Comparison of ENCODE assay signal across 9 cellular contexts in the genomic region with DNA sequence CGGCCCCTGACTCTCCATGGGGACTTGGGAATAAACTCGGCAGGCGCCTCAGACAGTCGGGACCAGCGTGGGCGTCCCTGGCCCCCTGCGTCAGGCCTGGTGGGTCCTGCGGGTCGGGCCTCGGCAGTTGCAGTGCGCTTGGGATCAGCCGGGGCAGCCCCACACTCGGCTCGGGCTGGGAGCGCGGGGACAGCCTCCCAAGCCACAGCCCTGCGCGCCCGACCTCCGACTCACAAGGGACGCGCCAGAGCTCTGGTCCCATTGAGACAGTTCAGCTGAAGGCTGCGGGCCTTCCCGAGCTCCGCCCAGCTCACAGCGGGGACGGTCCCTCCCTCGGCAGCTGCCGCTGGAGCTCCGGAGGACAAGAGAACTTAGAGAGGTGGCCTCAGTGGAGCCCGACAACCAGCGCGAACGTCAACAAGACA. TPM values are rescaled to one million over a fixed set of nuclear protein-coding genes. Genes with fewer than 3 reads are reported as not detected.
DNase-seq lines count a peak whose midpoint lies in the region; ATAC-seq, FAIRE-seq and TF ChIP-seq lines count a peak whose summit lies in the region.
"Had no signal": no experiment of that assay in that cellular context is flagged by ENCODE, and none has a peak within 500 bp of the region (broad histone marks: within the 10 kb centered on the region; RNA-seq: fewer than 3 reads in every experiment).

No MANE protein-coding gene starts in this region.

- H3K27me3 ChIP-seq in K562 (ENCODE audit: control insufficient read depth in 2 of 2, insufficient read depth in 2 of 2, low read length in 2 of 2) (no peaks in the 10 kb centered on the region), HepG2 (ENCODE audit: control insufficient read depth in 1 of 2, insufficient read depth in 2 of 2, low read length in 2 of 2) (no peaks in the 10 kb centered on the region), vagina (no peaks in the 10 kb centered on the region)

- H3K4me3 ChIP-seq in K562, result no peak overlapping the region
- H3K4me3 ChIP-seq in HepG2 (replicated peaks in 1 of 3; ENCODE audit: insufficient read depth in 1 of 3, low read depth in 2 of 3, low read length in 3 of 3), result no peak overlapping the region
- H3K4me3 ChIP-seq in vagina, result peak overlapping the region; percentile 40 to 42

- TF ChIP-seq EP300 in K562 (IDR thresholded peaks at IDR 0.05; ENCODE audit: low read length), result no peak
- no peak for TF ChIP-seq EP300 in HepG2 (IDR thresholded peaks at IDR 0.05; ENCODE audit: low read depth in 2 of 2, low read length in 2 of 2)
- no peak for TF ChIP-seq EP300 in HepG2 (CRISPR knock-in tag; IDR thresholded peaks at IDR 0.05; ENCODE audit: borderline replicate concordance)

- POLR2A ChIA-PET in K562 (lab: Yijun Ruan, JAX), result no interaction called here
- POLR2A ChIA-PET in HepG2 (lab: Yijun Ruan, JAX), result no interaction called here

- no peaks in the 10 kb centered on the region; a peak in 1 of 5 replicates for H3K4me1 ChIP-seq in K562 (replicated peaks in 1 of 2; ENCODE audit: control insufficient read depth in 2 of 2, insufficient read depth in 2 of 2, low read length in 2 of 2)
- H3K4me1 ChIP-seq in HepG2 (ENCODE audit: insufficient read depth, low read length), result no peaks in the 10 kb centered on the region
- H3K4me1 ChIP-seq in vagina, result peaks cover 11% of the 10 kb centered on the region

- no peak for TF ChIP-seq CTCF in K562 (IDR thresholded peaks at IDR 0.05 in 2 of 3, conservative IDR thresholded peaks at IDR 0.05 in 1 of 3; ENCODE audit: insufficient read depth in 2 of 3, low read depth in 1 of 3, low read length in 3 of 3)
- TF ChIP-seq CTCF in HepG2 (CRISPR knock-in tag; IDR thresholded peaks at IDR 0.05), result no peak
- TF ChIP-seq CTCF in vagina (IDR thresholded peaks at IDR 0.05), result no peak

- in situ Hi-C loops in K562 (cut with MboI) (no loop called here), HepG2 (cut with HindIII; ENCODE audit: extremely low pct_ligation_motif_present, low pct_unique_long_range_greater_than_20kb) (no loop called here)

- BruUV-seq in K562 (replicated peaks; lab: Mats Ljungman, UMichigan) (no TSS peak), HepG2 (replicated peaks; lab: Mats Ljungman, UMichigan) (no TSS peak)

- H3K36me3 Mint-ChIP-seq in activated naive CD4-positive, alpha-beta T cell treated with anti-CD3 and anti-CD28 coated beads for 36 hours (ENCODE audit: low read depth), result peaks cover 7% of the 10 kb centered on the region

- WGBS in K562 (ENCODE audit: insufficient coverage, low coverage, missing lambda C conversion rate), result 9% methylated on average over 28 of the region's 34 CpGs
- 82% methylated on average over 4 of the region's 34 CpGs for WGBS in HepG2 (ENCODE audit: low lambda C conversion rate)

- H2AFZ ChIP-seq in K562 (ENCODE audit: low read depth, low read length) (no peak overlapping the region), HepG2 (ENCODE audit: low read length) (no peak overlapping the region)

- no peak overlapping the region for H3K4me3 Mint-ChIP-seq in activated naive CD4-positive, alpha-beta T cell treated with anti-CD3 and anti-CD28 coated beads for 36 hours

- H3K9me3 ChIP-seq in K562 (replicated peaks; ENCODE audit: control insufficient read depth, insufficient read depth, low read depth, low read length), result no peaks in the 10 kb centered on the region
- H3K9me3 ChIP-seq in HepG2 (ENCODE audit: low read length), result peaks cover 93% of the 10 kb centered on the region
- H3K9me3 ChIP-seq in vagina, result no peaks in the 10 kb centered on the region

- peak; percentile 13 for DNase-seq in activated naive CD4-positive, alpha-beta T cell treated with anti-CD3 and anti-CD28 coated beads for 36 hours
- no peak for DNase-seq in activated naive CD4-positive, alpha-beta T cell (lab: John Stamatoyannopoulos, UW)
- DNase-seq in K562 (ENCODE audit: extremely low read depth in 1 of 4, low spot score in 3 of 4) (peak in 1 of 4 experiments; percentile 9), HepG2 (ENCODE audit: low spot score) (no peak), vagina (ENCODE audit: extremely low spot score in 2 of 2) (no peak), Kasumi-1 (lab: John Stamatoyannopoulos, UW) (no peak)
- DNase-seq in NK-92 treated with Interleukin-12 subunit alpha and Interleukin-12 subunit beta, amount 100 ng/mL, for 24 hours (lab: John Stamatoyannopoulos, UW), result no peak
- DNase-seq: DND-41 had no signal

- no peak for TF ChIP-seq POLR2A in K562 (conservative IDR thresholded peaks at IDR 0.05)
- no peak for TF ChIP-seq POLR2A in HepG2 (IDR thresholded peaks at IDR 0.05; ENCODE audit: insufficient read depth in 1 of 2, low read depth in 2 of 2, low read length in 2 of 2)
- no peak for TF ChIP-seq POLR2A in vagina (IDR thresholded peaks at IDR 0.05)

- FAIRE-seq in K562 (lab: Jason Lieb, UNC), result peak; percentile 100
- FAIRE-seq in HepG2 (lab: Jason Lieb, UNC), result peak; percentile 93

- no peak overlapping the region for H3K9ac ChIP-seq in K562 (ENCODE audit: insufficient read depth in 1 of 2, low read depth in 2 of 2, low read length in 2 of 2)
- no peak overlapping the region for H3K9ac ChIP-seq in HepG2 (ENCODE audit: insufficient read depth, low read depth, low read length)

- H3K27me3 Mint-ChIP-seq in activated naive CD4-positive, alpha-beta T cell treated with anti-CD3 and anti-CD28 coated beads for 36 hours (ENCODE audit: low read depth), result peaks cover 43% of the 10 kb centered on the region

- CTCF ChIA-PET in activated naive CD4-positive, alpha-beta T cell treated with anti-CD3 and anti-CD28 coated beads for 36 hours (lab: Charles Lee), result no interaction called here
- CTCF ChIA-PET in K562 (lab: Yijun Ruan, JAX; ENCODE audit: low intra/inter-chr PET ratio), result no interaction called here
- CTCF ChIA-PET in HepG2 (lab: Yijun Ruan, JAX; ENCODE audit: low intra/inter-chr PET ratio, low total read pairs), result no interaction called here

- intact Hi-C loops in activated naive CD4-positive, alpha-beta T cell treated with anti-CD3 and anti-CD28 coated beads for 36 hours (cut with micrococcal nuclease), result no loop called here
- intact Hi-C loops in K562 (cut with micrococcal nuclease) (no loop called here), HepG2 (cut with micrococcal nuclease; ENCODE audit: unreplicated experiment) (no loop called here), vagina (cut with DNase I) (no loop called here)

- TF ChIP-seq RAD21 in K562 (CRISPR knock-in tag; conservative IDR thresholded peaks at IDR 0.05 in 1 of 2, IDR thresholded peaks at IDR 0.05 in 1 of 2) (no peak), HepG2 (CRISPR knock-in tag; IDR thresholded peaks at IDR 0.05) (no peak)

- peaks cover 24% of the 10 kb centered on the region for H3K9me3 Mint-ChIP-seq in activated naive CD4-positive, alpha-beta T cell treated with anti-CD3 and anti-CD28 coated beads for 36 hours

- no peak overlapping the region for H3K4me2 ChIP-seq in K562 (ENCODE audit: insufficient read depth, low read length)
- H3K4me2 ChIP-seq in HepG2 (ENCODE audit: low read depth, low read length), result no peak overlapping the region

- H3K27ac Mint-ChIP-seq in activated naive CD4-positive, alpha-beta T cell treated with anti-CD3 and anti-CD28 coated beads for 36 hours, result no peak overlapping the region

- H3K36me3 ChIP-seq in K562 (ENCODE audit: control insufficient read depth, insufficient read depth, low read length) (no peaks in the 10 kb centered on the region), HepG2 (replicated peaks in 1 of 2; ENCODE audit: control insufficient read depth in 1 of 2, insufficient read depth in 2 of 2, low read length in 2 of 2) (no peaks in the 10 kb centered on the region), vagina (no peaks in the 10 kb centered on the region)

- H3K27ac ChIP-seq in K562 (ENCODE audit: extremely low read depth, low read depth, low read length) (no peak overlapping the region), HepG2 (ENCODE audit: extremely low read length, insufficient read depth, low read length) (no peak overlapping the region), vagina (no peak overlapping the region)

- no peaks in the 10 kb centered on the region for H3K4me1 Mint-ChIP-seq in activated naive CD4-positive, alpha-beta T cell treated with anti-CD3 and anti-CD28 coated beads for 36 hours (ENCODE audit: low read depth)

- ATAC-seq in K562 (peak; percentile 40), HepG2 (no peak), HG03432 (IDR thresholded peaks at IDR 0.05; ENCODE audit: unreplicated experiment) (no peak)

- H3K79me2 ChIP-seq in K562 (ENCODE audit: control insufficient read depth, insufficient read depth, low read length) (no peaks in the 10 kb centered on the region; the same call in 2 of the 3 replicates), HepG2 (ENCODE audit: insufficient read depth, low read length) (no peaks in the 10 kb centered on the region)

- no peaks in the 10 kb centered on the region for H3K9me1 ChIP-seq in K562 (ENCODE audit: control insufficient read depth, insufficient read depth, low read length)

- H4K20me1 ChIP-seq in K562 (replicated peaks; ENCODE audit: control insufficient read depth, insufficient read depth, low read length) (no peaks in the 10 kb centered on the region), HepG2 (ENCODE audit: insufficient read depth, low read length) (no peaks in the 10 kb centered on the region)

RNA-seq across cellular contexts. Expression of a gene that starts 45.7 kb away (rescaled TPM):
- under 1 TPM; 0.52 to 0.81 TPM for total RNA-seq in activated naive CD4-positive, alpha-beta T cell treated with anti-CD3 and anti-CD28 coated beads for 36 hours
- total RNA-seq in K562 (2011; cell fraction: chromatin; rRNA removed; ENCODE audit: low replicate concordance), result 1.8 and 6.4 TPM in 2 replicates
- total RNA-seq in K562 (2011; cell fraction: nucleolus; rRNA removed), result 1.2 and 2.6 TPM in 2 replicates
- total RNA-seq in K562 (2011; cell fraction: nucleoplasm; rRNA removed), result 3.4 and 3.5 TPM in 2 replicates
- total RNA-seq in K562 (2014; rRNA removed) (0.36 and 0.65 TPM in 2 replicates), K562 (2014; rRNA removed; fragmentation: Illumina TruSeq; extraction: Trizol) (1.4 and 1.5 TPM in 2 replicates), K562 (2015; rRNA removed; fragmentation: Illumina TruSeq; extraction: Trizol) (1.2 and 1.4 TPM in 2 replicates), K562 (2021) (0.64 and 0.81 TPM in 2 replicates), HepG2 (2016; rRNA removed; fragmentation: Illumina TruSeq; extraction: Trizol) (0.07 and 0.08 TPM in 2 replicates), vagina (1.5 TPM)
- polyA plus RNA-seq in K562 (2011; rRNA removed) (0.30 and 2.0 TPM in 2 replicates), K562 (2014; fragmentation: Illumina TruSeq; extraction: Trizol) (0.56 and 0.71 TPM in 2 replicates), K562 (2014; fragmentation: Nextera tagmentation; extraction: Ambion mirVana) (under 1 TPM; 0.28 to 0.53 TPM), K562 (2014; rRNA removed) (0.44 and 0.46 TPM in 2 replicates), HepG2 (2011; rRNA removed) (not detected in 2 replicates)
- 0.10 and 0.15 TPM in 2 replicates for polyA plus RNA-seq in K562 (2011; cell fraction: cytosol; rRNA removed)
- polyA plus RNA-seq in K562 (2011; cell fraction: nucleus; rRNA removed), result 0.29 and 0.61 TPM in 2 replicates
- polyA plus RNA-seq in K562 (2012), result 0.23 and 0.62 TPM in 2 replicates
- 0.60 and 3.2 TPM in 2 replicates for polyA minus RNA-seq in K562 (2011; rRNA and poly(A)+ RNA removed)
- 0.55 and 0.67 TPM in 2 replicates for polyA minus RNA-seq in K562 (2011; cell fraction: cytosol; rRNA and poly(A)+ RNA removed)
- 0.11 and 0.81 TPM in 2 replicates for polyA minus RNA-seq in K562 (2011; cell fraction: nucleus; rRNA and poly(A)+ RNA removed)
- not detected in 2 replicates for total RNA-seq in HepG2 (2016; cell fraction: cytosol; rRNA removed; fragmentation: Illumina TruSeq; extraction: Trizol; ENCODE audit: low read depth)
- 0.15 and 0.26 TPM in 2 replicates for total RNA-seq in HepG2 (2016; cell fraction: insoluble cytoplasmic fraction; rRNA removed; fragmentation: Illumina TruSeq; extraction: Trizol)
- not detected in 2 replicates for total RNA-seq in HepG2 (2016; cell fraction: membrane; rRNA removed; fragmentation: Illumina TruSeq; extraction: Trizol)
- total RNA-seq in HepG2 (2016; cell fraction: nucleus; rRNA removed; fragmentation: Illumina TruSeq; extraction: Trizol), result 0.16 TPM in 1 of 2 replicates, not detected in the other
- not detected in 2 replicates for polyA plus RNA-seq in HepG2 (2011; cell fraction: cytosol; rRNA removed)
- not detected in 2 replicates for polyA plus RNA-seq in HepG2 (2011; cell fraction: nucleus; rRNA removed)
- not detected in 2 replicates for polyA plus RNA-seq in HepG2 (2012)
- polyA plus RNA-seq in HepG2 (2016; cell fraction: cytosol; fragmentation: Illumina TruSeq; extraction: Trizol; ENCODE audit: low read depth), result not detected in 2 replicates
- not detected in 2 replicates for polyA plus RNA-seq in HepG2 (2016; cell fraction: insoluble cytoplasmic fraction; fragmentation: Illumina TruSeq; extraction: Trizol; ENCODE audit: low read depth)
- not detected in 2 replicates for polyA plus RNA-seq in HepG2 (2016; cell fraction: membrane; fragmentation: Illumina TruSeq; extraction: Trizol; ENCODE audit: low read depth)
- polyA plus RNA-seq in HepG2 (2016; cell fraction: nucleus; fragmentation: Illumina TruSeq; extraction: Trizol; ENCODE audit: insufficient read depth, low read depth), result not detected in 2 replicates
- not detected in 2 replicates for polyA minus RNA-seq in HepG2 (2011; rRNA and poly(A)+ RNA removed; ENCODE audit: low replicate concordance)
- not detected in 2 replicates for polyA minus RNA-seq in HepG2 (2011; cell fraction: cytosol; rRNA and poly(A)+ RNA removed)
- not detected in 2 replicates for polyA minus RNA-seq in HepG2 (2011; cell fraction: nucleus; rRNA and poly(A)+ RNA removed)

Comparison
In these comparisons a context has a peak if more than half of its experiments do, and no peak if none do; other contexts are left out.
1. H3K4me3 ChIP-seq: peak in vagina (2 of 2); none in K562 (single experiment) and HepG2 (0 of 3).